20 cellular contexts compared by ENCODE assay signal in the genomic region with DNA sequence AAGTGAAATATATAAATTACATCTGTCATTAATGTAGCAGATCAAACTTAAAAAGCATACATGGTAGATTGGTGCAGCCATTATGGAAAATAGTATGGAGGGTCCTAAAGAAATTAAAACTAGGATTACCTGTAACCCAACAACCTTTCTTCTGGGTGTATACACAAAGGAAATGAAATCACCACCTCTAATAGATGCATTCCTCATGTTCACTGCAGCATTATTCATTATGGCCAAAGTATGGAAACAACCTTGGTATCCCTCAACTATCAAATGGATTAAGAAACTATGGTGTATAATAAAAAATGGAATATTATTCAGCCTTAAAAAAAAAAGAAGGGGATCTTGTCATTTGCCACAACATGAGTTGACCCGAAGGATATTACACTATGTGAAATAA.
"Had no signal": no experiment of that assay in that cellular context is flagged by ENCODE, and none has a peak within 500 bp of the region (broad histone marks: within the 10 kb centered on the region; RNA-seq: fewer than 3 reads in every experiment).

No MANE protein-coding gene starts in this region.

- ATAC-seq: gastroesophageal sphincter; naive thymus-derived CD8-positive, alpha-beta T cell; stimulated activated naive B cell treated with anti-CD40 and anti-IgM and Interleukin-4, amounts not matched to agents 10 μg/mL and 1 μg/mL and 100 μg/mL, for 72 hours had no signal

- H3K36me3 ChIP-seq: gastroesophageal sphincter, ovary, sigmoid colon, spleen had no signal

- H3K9me3 ChIP-seq: gastroesophageal sphincter, ovary, sigmoid colon had no signal

- DNase-seq: activated B cell treated with CpG ODN at 0.5 μM for 24 hours; activated CD4-positive, alpha-beta memory T cell treated with anti-CD3 and anti-CD28 coated beads for 36 hours; activated CD4-positive, alpha-beta T cell treated with anti-CD3 and anti-CD28 coated beads for 4 hours; activated gamma-delta T cell treated with Interleukin-2 at 50 U/mL for 16 hours; activated naive CD8-positive, alpha-beta T cell treated with anti-CD3 and anti-CD28 coated beads for 36 hours; activated T-cell treated with anti-CD3 and anti-CD28 coated beads for 4 hours; amniotic stem cell; endodermal cell; erythroblast; immature natural killer cell; mesendoderm; naive thymus-derived CD8-positive, alpha-beta T cell; ovary; sigmoid colon; spleen; stimulated activated naive B cell treated with anti-CD40 and anti-IgM and Interleukin-4, amounts not matched to agents 10 μg/mL and 1 μg/mL and 100 μg/mL, for 72 hours; T-helper 1 cell; T-helper 9 cell had no signal

- H3K9me3 Mint-ChIP-seq: activated B cell treated with CpG ODN at 0.5 μM for 24 hours; activated CD4-positive, alpha-beta memory T cell treated with anti-CD3 and anti-CD28 coated beads for 36 hours; activated naive CD8-positive, alpha-beta T cell treated with anti-CD3 and anti-CD28 coated beads for 36 hours; activated T-helper 1 cell treated with anti-CD3 and anti-CD28 coated beads, Interleukin-12 subunit alpha, Interleukin-12 subunit beta, Interleukin-2, Interleukin-4 antibody, amounts not matched to agents 30 ng/mL and 10 ng/mL and 1 ng/mL, durations not matched to agents 14 hours and 24 hours and 36 hours; naive thymus-derived CD8-positive, alpha-beta T cell had no signal

- H3K4me3 ChIP-seq: gastroesophageal sphincter, ovary, sigmoid colon, spleen had no signal

- H3K27me3 ChIP-seq: gastroesophageal sphincter, ovary, sigmoid colon, spleen had no signal

- H3K36me3 Mint-ChIP-seq: activated CD4-positive, alpha-beta memory T cell treated with anti-CD3 and anti-CD28 coated beads for 36 hours; activated naive CD8-positive, alpha-beta T cell treated with anti-CD3 and anti-CD28 coated beads for 36 hours; immature natural killer cell; naive thymus-derived CD8-positive, alpha-beta T cell; stimulated activated naive B cell treated with anti-CD40 and anti-IgM and Interleukin-4, amounts not matched to agents 10 μg/mL and 1 μg/mL and 100 μg/mL, for 72 hours had no signal

- H3K27ac Mint-ChIP-seq: activated B cell treated with CpG ODN at 0.5 μM for 24 hours; activated CD4-positive, alpha-beta memory T cell treated with anti-CD3 and anti-CD28 coated beads for 36 hours; activated naive CD8-positive, alpha-beta T cell treated with anti-CD3 and anti-CD28 coated beads for 36 hours; activated T-helper 1 cell treated with anti-CD3 and anti-CD28 coated beads, Interleukin-12 subunit alpha, Interleukin-12 subunit beta, Interleukin-2, Interleukin-4 antibody, amounts not matched to agents 30 ng/mL and 10 ng/mL and 1 ng/mL, durations not matched to agents 14 hours and 24 hours and 36 hours; endodermal cell; immature natural killer cell; naive thymus-derived CD8-positive, alpha-beta T cell; stimulated activated naive B cell treated with anti-CD40 and anti-IgM and Interleukin-4, amounts not matched to agents 10 μg/mL and 1 μg/mL and 100 μg/mL, for 72 hours had no signal

- H3K27ac ChIP-seq: gastroesophageal sphincter, ovary, sigmoid colon, spleen had no signal
